9 cellular contexts compared by ENCODE assay signal in genomic region chr3:51681453-51681852, GRCh38. TPM values are rescaled to one million over a fixed set of nuclear protein-coding genes. Genes with fewer than 3 reads are reported as not detected.
DNase-seq lines count a peak whose midpoint lies in the region; TF ChIP-seq lines count a peak whose summit lies in the region.
"Had no signal": no experiment of that assay in that cellular context is flagged by ENCODE, and none has a peak within 500 bp of the region (broad histone marks: within the 10 kb centered on the region; RNA-seq: fewer than 3 reads in every experiment).

No MANE protein-coding gene starts in this region.

- no peaks in the 10 kb centered on the region for H3K27me3 Mint-ChIP-seq in IgD-negative memory B cell
- H3K27me3 Mint-ChIP-seq in activated CD4-positive, alpha-beta memory T cell treated with anti-CD3 and anti-CD28 coated beads for 36 hours, result no peaks in the 10 kb centered on the region

- intact Hi-C loops in activated CD4-positive, alpha-beta memory T cell treated with anti-CD3 and anti-CD28 coated beads for 36 hours (cut with micrococcal nuclease), result loop anchor here (10.0 kb wide), 1 partner anchor 373 kb away; the partner anchor contains the start of gene DUSP7
- intact Hi-C loops in prostate gland (cut with DNase I), result no loop called here

- H3K27ac Mint-ChIP-seq in IgD-negative memory B cell, result peak overlapping the region in 2 of 3 donors; percentile 15 to 26
- H3K27ac Mint-ChIP-seq in activated CD4-positive, alpha-beta memory T cell treated with anti-CD3 and anti-CD28 coated beads for 36 hours, result peak overlapping the region; percentile 79

- TF ChIP-seq POLR2A in prostate gland (IDR thresholded peaks at IDR 0.05), result no peak

- peak overlapping the region in 1 of 2 donors; percentile 7 for H3K27ac ChIP-seq in prostate gland
- H3K27ac ChIP-seq: C4-2B had no signal

- H3K4me3 Mint-ChIP-seq in IgD-negative memory B cell, result peak overlapping the region; percentile 14 to 90 (median 52)
- H3K4me3 Mint-ChIP-seq in activated CD4-positive, alpha-beta memory T cell treated with anti-CD3 and anti-CD28 coated beads for 36 hours, result no peak overlapping the region

- peaks cover 5% of the 10 kb centered on the region for H3K4me1 ChIP-seq in prostate gland (replicated peaks)

- DNase-seq in A172 (ENCODE audit: low spot score) (peak; percentile 54), globus pallidus (ENCODE audit: low spot score) (peak; percentile 20), NK-92 (lab: John Stamatoyannopoulos, UW; ENCODE audit: unreplicated experiment) (no peak), prostate gland (ENCODE audit: low spot score) (no peak), amniotic stem cell (lab: John Stamatoyannopoulos, UW) (no peak)
- peak; percentile 63 for DNase-seq in activated CD4-positive, alpha-beta memory T cell treated with anti-CD3 and anti-CD28 coated beads for 36 hours
- DNase-seq in stimulated activated CD8-positive, alpha-beta memory T cell treated with anti-CD3 and anti-CD28 coated beads, Interleukin-7, amount 100 ng/mL, for 4 hours (ENCODE audit: low read depth in 2 of 2), result peak; percentile 24 to 43

- peaks cover 4% of the 10 kb centered on the region for H3K36me3 Mint-ChIP-seq in IgD-negative memory B cell
- peaks cover 24% of the 10 kb centered on the region for H3K36me3 Mint-ChIP-seq in activated CD4-positive, alpha-beta memory T cell treated with anti-CD3 and anti-CD28 coated beads for 36 hours

- POLR2A ChIA-PET in activated CD4-positive, alpha-beta memory T cell treated with anti-CD3 and anti-CD28 coated beads for 36 hours (lab: Charles Lee), result interaction anchor here (0.6 to 2.2 kb wide), 6 partner anchors 9 to 195 kb away, joined by 3 to 21 read pairs (median 10); partner anchors contain the start of genes DCAF1 and TEX264

- H3K9me3 ChIP-seq in prostate gland, result no peaks in the 10 kb centered on the region

- 68% methylated on average over 3 of the region's 3 CpGs for WGBS in prostate gland

- H3K4me1 Mint-ChIP-seq in IgD-negative memory B cell, result peaks cover 31 to 61% (median 56%) of the 10 kb centered on the region in 3 donors
- peaks cover 79% of the 10 kb centered on the region for H3K4me1 Mint-ChIP-seq in activated CD4-positive, alpha-beta memory T cell treated with anti-CD3 and anti-CD28 coated beads for 36 hours (ENCODE audit: low read depth)

- no peak for TF ChIP-seq CTCF in prostate gland (IDR thresholded peaks at IDR 0.05)

- no peak overlapping the region for H3K4me3 ChIP-seq in prostate gland

- H3K27me3 ChIP-seq in prostate gland (replicated peaks; ENCODE audit: insufficient read depth), result no peaks in the 10 kb centered on the region

- CTCF ChIA-PET in activated CD4-positive, alpha-beta memory T cell treated with anti-CD3 and anti-CD28 coated beads for 36 hours (lab: Charles Lee), result interaction anchor here (0.6 to 7.3 kb wide), 20 partner anchors 11 to 292 kb away, joined by 3 to 202 read pairs (median 5); partner anchors contain the start of genes DCAF1, RAD54L2 and TEX264

- no peaks in the 10 kb centered on the region for H3K9me3 Mint-ChIP-seq in IgD-negative memory B cell
- H3K9me3 Mint-ChIP-seq in activated CD4-positive, alpha-beta memory T cell treated with anti-CD3 and anti-CD28 coated beads for 36 hours, result no peaks in the 10 kb centered on the region

- H3K36me3 ChIP-seq in prostate gland, result peaks cover 0 to 6% of the 10 kb centered on the region in 2 donors

RNA-seq across cellular contexts. Expression of gene TEX264, which starts 10.4 kb away (rescaled TPM):
- 65.4 and 75.5 TPM in 2 replicates for total RNA-seq in A172 (2014; rRNA removed; shearing (Covaris generic))
- 100 TPM for polyA plus RNA-seq in IgD-negative memory B cell
- 10 to 100 TPM; 44.9 to 45.2 TPM for total RNA-seq in activated CD4-positive, alpha-beta memory T cell treated with anti-CD3 and anti-CD28 coated beads for 36 hours
- 100 to 1,000 TPM; 157 to 214 TPM for total RNA-seq in prostate gland

RNA-seq across cellular contexts. Expression of gene GRM2, which starts 25.4 kb away (rescaled TPM):
- not detected in 2 replicates for total RNA-seq in A172 (2014; rRNA removed; shearing (Covaris generic))
- polyA plus RNA-seq in IgD-negative memory B cell, result not detected
- total RNA-seq in activated CD4-positive, alpha-beta memory T cell treated with anti-CD3 and anti-CD28 coated beads for 36 hours, result under 1 TPM; 0.22 to 0.29 TPM
- 1 to 10 TPM in 1 of 2 donors, under 1 TPM in 1; 0.32 to 5.5 TPM for total RNA-seq in prostate gland

Comparison
In these comparisons a context has a peak if more than half of its experiments do, and no peak if none do; other contexts are left out.
1. DNase-seq: peak in A172 (single experiment), activated CD4-positive, alpha-beta memory T cell treated with anti-CD3 and anti-CD28 coated beads for 36 hours (single experiment), globus pallidus (single experiment) and stimulated activated CD8-positive, alpha-beta memory T cell treated with anti-CD3 and anti-CD28 coated beads, Interleukin-7, amount 100 ng/mL, for 4 hours (2 of 2); none in NK-92 (single experiment), prostate gland (single experiment) and amniotic stem cell (single experiment).